Comparison of ENCODE assay signal across 11 cellular contexts in the genomic region with DNA sequence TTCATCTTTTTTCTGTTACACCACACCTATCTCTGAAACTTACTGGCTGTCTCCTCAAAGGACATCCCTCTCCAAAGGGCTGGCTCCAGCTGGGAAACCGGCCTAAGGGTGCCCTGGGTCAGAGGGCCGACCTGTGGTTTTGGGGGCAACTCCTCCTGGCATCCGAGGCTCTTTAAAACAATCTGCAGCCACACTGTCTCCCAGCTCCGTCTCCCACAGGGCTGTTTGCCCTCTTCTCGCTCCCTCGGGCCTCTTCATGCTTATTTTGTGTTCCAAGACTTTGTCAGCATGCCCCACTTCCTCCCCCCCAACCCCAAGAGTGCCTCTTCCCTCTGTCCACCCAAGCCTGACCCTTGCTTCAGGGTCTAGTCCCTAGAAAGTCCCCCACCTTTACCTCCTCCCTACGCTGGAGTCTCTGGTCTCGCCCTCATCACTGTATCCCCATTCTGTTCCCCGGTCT. TPM values are rescaled to one million over a fixed set of nuclear protein-coding genes. Genes with fewer than 3 reads are reported as not detected.
A peak's percentile ranks its signal among the peaks of the same experiment; 100 is the strongest.
DNase-seq lines count a peak whose midpoint lies in the region; ATAC-seq, FAIRE-seq and TF ChIP-seq lines count a peak whose summit lies in the region.
"Had no signal": no experiment of that assay in that cellular context is flagged by ENCODE, and none has a peak within 500 bp of the region (broad histone marks: within the 10 kb centered on the region; RNA-seq: fewer than 3 reads in every experiment).

No MANE protein-coding gene starts in this region.

- no peaks in the 10 kb centered on the region for H3K27me3 Mint-ChIP-seq in activated T-cell treated with anti-CD3 and anti-CD28 coated beads, Interleukin-2, amount 50 U/mL, for 4 hours (ENCODE audit: low read depth)
- peaks cover 26% of the 10 kb centered on the region for H3K27me3 Mint-ChIP-seq in WTC11 (ENCODE audit: low read depth)
- no peaks in the 10 kb centered on the region for H3K27me3 Mint-ChIP-seq in stimulated activated naive CD8-positive, alpha-beta T cell treated with anti-CD3 and anti-CD28 coated beads, Interleukin-15, amount 100 ng/mL, for 72 hours

- H3K27me3 ChIP-seq in HepG2 (ENCODE audit: control insufficient read depth in 1 of 2, insufficient read depth in 2 of 2, low read length in 2 of 2): no peaks in the 10 kb centered on the region
- H3K27me3 ChIP-seq: foreskin keratinocyte had no signal

- no peak for DNase-seq in activated T-cell treated with anti-CD3 and anti-CD28 coated beads, Interleukin-2, amount 50 U/mL, for 4 hours
- no peak for DNase-seq in activated T-cell treated with anti-CD3 and anti-CD28 coated beads, Interleukin-2, amount 50 U/mL, for 1 hour
- DNase-seq in WTC11 (ENCODE audit: low spot score) (no peak), HepG2 (ENCODE audit: low spot score) (no peak), retina (no peak), COLO829 (ENCODE audit: low spot score) (no peak), GM12892 (ENCODE audit: insufficient read length) (no peak)
- no peak for DNase-seq in stimulated activated naive CD8-positive, alpha-beta T cell treated with anti-CD3 and anti-CD28 coated beads, Interleukin-15, amount 100 ng/mL, for 72 hours
- DNase-seq: NCI-H748 treated with DMSO at 0.1 percent for 48 hours had no signal

- no peak for TF ChIP-seq CTCF in WTC11 (IDR thresholded peaks at IDR 0.05)
- no peak for TF ChIP-seq CTCF in HepG2 (CRISPR knock-in tag; IDR thresholded peaks at IDR 0.05)

- no peak overlapping the region for H3K27ac Mint-ChIP-seq in WTC11
- peak overlapping the region; percentile 92 to 97 for H3K27ac Mint-ChIP-seq in stimulated activated naive CD8-positive, alpha-beta T cell treated with anti-CD3 and anti-CD28 coated beads, Interleukin-15, amount 100 ng/mL, for 72 hours

- peaks cover 89% of the 10 kb centered on the region for H3K4me1 ChIP-seq in HepG2 (ENCODE audit: insufficient read depth, low read length)

- WGBS in HepG2 (ENCODE audit: low lambda C conversion rate): under 1% methylated on average over 8 of the region's 9 CpGs

- H3K4me3 Mint-ChIP-seq in activated T-cell treated with anti-CD3 and anti-CD28 coated beads, Interleukin-2, amount 50 U/mL, for 4 hours: peak overlapping the region; percentile 84
- H3K4me3 Mint-ChIP-seq in WTC11: peak overlapping the region; percentile 83
- H3K4me3 Mint-ChIP-seq in stimulated activated naive CD8-positive, alpha-beta T cell treated with anti-CD3 and anti-CD28 coated beads, Interleukin-15, amount 100 ng/mL, for 72 hours: peak overlapping the region; percentile 86 to 96

- H3K9me3 ChIP-seq in HepG2 (ENCODE audit: low read length): no peaks in the 10 kb centered on the region

- no peaks in the 10 kb centered on the region for H3K9me3 Mint-ChIP-seq in activated T-cell treated with anti-CD3 and anti-CD28 coated beads, Interleukin-2, amount 50 U/mL, for 4 hours
- no peaks in the 10 kb centered on the region for H3K9me3 Mint-ChIP-seq in WTC11
- H3K9me3 Mint-ChIP-seq in stimulated activated naive CD8-positive, alpha-beta T cell treated with anti-CD3 and anti-CD28 coated beads, Interleukin-15, amount 100 ng/mL, for 72 hours: no peaks in the 10 kb centered on the region

- no peak for ATAC-seq in activated T-cell treated with anti-CD3 and anti-CD28 coated beads, Interleukin-2, amount 50 U/mL, for 4 hours
- ATAC-seq in WTC11 (no peak), HepG2 (no peak)
- no peak for ATAC-seq in stimulated activated naive CD8-positive, alpha-beta T cell treated with anti-CD3 and anti-CD28 coated beads, Interleukin-15, amount 100 ng/mL, for 72 hours

- no peak for TF ChIP-seq RAD21 in HepG2 (CRISPR knock-in tag; IDR thresholded peaks at IDR 0.05)

- TF ChIP-seq EP300 in HepG2 (IDR thresholded peaks at IDR 0.05; ENCODE audit: low read depth in 2 of 2, low read length in 2 of 2): no peak
- TF ChIP-seq EP300 in HepG2 (CRISPR knock-in tag; IDR thresholded peaks at IDR 0.05; ENCODE audit: borderline replicate concordance): no peak

- no peak overlapping the region for H2AFZ ChIP-seq in HepG2 (ENCODE audit: low read length)

- intact Hi-C loops in HepG2 (cut with micrococcal nuclease; ENCODE audit: unreplicated experiment): loop anchor here (2.0 to 5.0 kb wide), 2 partner anchors 37 to 54 kb away; no protein-coding TSS in a partner anchor

- peak overlapping the region; percentile 59 for H3K27ac ChIP-seq in HepG2 (ENCODE audit: extremely low read length, insufficient read depth, low read length)
- H3K27ac ChIP-seq: foreskin keratinocyte had no signal

- CTCF ChIA-PET in WTC11 (lab: Charles Lee) (interaction anchor here (0.6 to 14.8 kb wide), 18 partner anchors 7 to 240 kb away, joined by 3 to 360 read pairs (median 4); partner anchors contain the start of genes ARID3B, CYP1A1 and SCAMP5), HepG2 (lab: Yijun Ruan, JAX; ENCODE audit: low intra/inter-chr PET ratio, low total read pairs) (no interaction called here)

- H3K36me3 ChIP-seq in HepG2 (replicated peaks in 1 of 2; ENCODE audit: control insufficient read depth in 1 of 2, insufficient read depth in 2 of 2, low read length in 2 of 2): peaks cover 0 to 6% of the 10 kb centered on the region in 2 experiments; a peak in 1 of 5 replicates

- POLR2A ChIA-PET in WTC11 (lab: Charles Lee): interaction anchor here (1.7 kb wide), 1 partner anchor 20 kb away, joined by 5 read pairs; no protein-coding TSS in a partner anchor
- POLR2A ChIA-PET in HepG2 (lab: Yijun Ruan, JAX): interaction anchor here (0.6 to 2.0 kb wide), 10 partner anchors 9 to 588 kb away, joined by 3 to 17 read pairs (median 4); partner anchors contain the start of genes FAM219B and MAN2C1

- FAIRE-seq in HepG2 (lab: Jason Lieb, UNC) (no peak), GM12892 (lab: Jason Lieb, UNC) (no peak)

- H3K4me3 ChIP-seq in HepG2 (replicated peaks in 1 of 3; ENCODE audit: insufficient read depth in 1 of 3, low read depth in 2 of 3, low read length in 3 of 3): peak overlapping the region; percentile 11 to 61 (median 57); a peak in 5 of 6 replicates

- H3K4me1 Mint-ChIP-seq in activated T-cell treated with anti-CD3 and anti-CD28 coated beads, Interleukin-2, amount 50 U/mL, for 4 hours (ENCODE audit: low read depth): peaks cover 77% of the 10 kb centered on the region
- peaks cover 50% of the 10 kb centered on the region for H3K4me1 Mint-ChIP-seq in WTC11
- H3K4me1 Mint-ChIP-seq in stimulated activated naive CD8-positive, alpha-beta T cell treated with anti-CD3 and anti-CD28 coated beads, Interleukin-15, amount 100 ng/mL, for 72 hours: peaks cover 80% of the 10 kb centered on the region

- peak overlapping the region; percentile 3; the same call in 1 of the 2 replicates for H3K9ac ChIP-seq in HepG2 (ENCODE audit: insufficient read depth, low read depth, low read length)

- H3K36me3 Mint-ChIP-seq in activated T-cell treated with anti-CD3 and anti-CD28 coated beads, Interleukin-2, amount 50 U/mL, for 4 hours (ENCODE audit: insufficient read depth): peaks cover 4% of the 10 kb centered on the region
- H3K36me3 Mint-ChIP-seq in WTC11: no peaks in the 10 kb centered on the region

- TF ChIP-seq POLR2A in HepG2 (IDR thresholded peaks at IDR 0.05; ENCODE audit: insufficient read depth in 1 of 2, low read depth in 2 of 2, low read length in 2 of 2): no peak
- TF ChIP-seq POLR2A in GM12892 (IDR thresholded peaks at IDR 0.05; ENCODE audit: low read depth, low read length): no peak

- H4K20me1 ChIP-seq in HepG2 (ENCODE audit: insufficient read depth, low read length): peaks cover 4% of the 10 kb centered on the region

- no TSS peak for BruUV-seq in HepG2 (replicated peaks; lab: Mats Ljungman, UMichigan)

- H3K79me2 ChIP-seq in HepG2 (ENCODE audit: insufficient read depth, low read length): peaks cover 30% of the 10 kb centered on the region

- in situ Hi-C loops in HepG2 (cut with HindIII; ENCODE audit: extremely low pct_ligation_motif_present, low pct_unique_long_range_greater_than_20kb): loop anchor here (10.0 kb wide), 1 partner anchor 236 kb away; the partner anchor contains the start of gene ARID3B

- peak overlapping the region; percentile 97 for H3K4me2 ChIP-seq in HepG2 (ENCODE audit: low read depth, low read length)

RNA-seq across cellular contexts. Expression of gene CSK, which starts 1.3 kb away (rescaled TPM):
- total RNA-seq in activated T-cell treated with anti-CD3 and anti-CD28 coated beads, Interleukin-2, amount 50 U/mL, for 4 hours: 100 to 1,000 TPM; 368 to 412 (median 397) TPM
- 55.1 to 55.9 TPM (median 55.3 TPM) in 3 replicates for total RNA-seq in WTC11 (2021)
- 20.6 and 21.3 TPM in 2 replicates for total RNA-seq in HepG2 (2016; rRNA removed; fragmentation: Illumina TruSeq; extraction: Trizol)
- 8.5 and 9.2 TPM in 2 replicates for total RNA-seq in HepG2 (2016; cell fraction: cytosol; rRNA removed; fragmentation: Illumina TruSeq; extraction: Trizol; ENCODE audit: low read depth)
- total RNA-seq in HepG2 (2016; cell fraction: insoluble cytoplasmic fraction; rRNA removed; fragmentation: Illumina TruSeq; extraction: Trizol): 17.5 and 21.5 TPM in 2 replicates
- 24.6 and 31.5 TPM in 2 replicates for total RNA-seq in HepG2 (2016; cell fraction: membrane; rRNA removed; fragmentation: Illumina TruSeq; extraction: Trizol)
- 22.6 and 23.4 TPM in 2 replicates for total RNA-seq in HepG2 (2016; cell fraction: nucleus; rRNA removed; fragmentation: Illumina TruSeq; extraction: Trizol)
- 12.5 and 18.8 TPM in 2 replicates for polyA plus RNA-seq in HepG2 (2011; rRNA removed)
- polyA plus RNA-seq in HepG2 (2011; cell fraction: cytosol; rRNA removed): 13.9 and 14.0 TPM in 2 replicates
- polyA plus RNA-seq in HepG2 (2011; cell fraction: nucleus; rRNA removed): 67.4 and 72.0 TPM in 2 replicates
- 26.5 and 39.5 TPM in 2 replicates for polyA plus RNA-seq in HepG2 (2012)
- polyA plus RNA-seq in HepG2 (2016; cell fraction: cytosol; fragmentation: Illumina TruSeq; extraction: Trizol; ENCODE audit: low read depth): 10.3 and 12.4 TPM in 2 replicates
- polyA plus RNA-seq in HepG2 (2016; cell fraction: insoluble cytoplasmic fraction; fragmentation: Illumina TruSeq; extraction: Trizol; ENCODE audit: low read depth): 42.9 and 49.6 TPM in 2 replicates
- polyA plus RNA-seq in HepG2 (2016; cell fraction: membrane; fragmentation: Illumina TruSeq; extraction: Trizol; ENCODE audit: low read depth): 24.4 and 34.3 TPM in 2 replicates
- 80.5 and 84.1 TPM in 2 replicates for polyA plus RNA-seq in HepG2 (2016; cell fraction: nucleus; fragmentation: Illumina TruSeq; extraction: Trizol; ENCODE audit: insufficient read depth, low read depth)
- polyA minus RNA-seq in HepG2 (2011; rRNA and poly(A)+ RNA removed; ENCODE audit: low replicate concordance): 34.0 and 51.8 TPM in 2 replicates
- 19.3 and 20.3 TPM in 2 replicates for polyA minus RNA-seq in HepG2 (2011; cell fraction: cytosol; rRNA and poly(A)+ RNA removed)
- 23.4 and 28.1 TPM in 2 replicates for polyA minus RNA-seq in HepG2 (2011; cell fraction: nucleus; rRNA and poly(A)+ RNA removed)
- 114 TPM for polyA plus RNA-seq in GM12892 (2012; ENCODE audit: missing spikeins)

RNA-seq across cellular contexts. Expression of gene CYP1A2, which starts 31.9 kb away (rescaled TPM):
- total RNA-seq in activated T-cell treated with anti-CD3 and anti-CD28 coated beads, Interleukin-2, amount 50 U/mL, for 4 hours: under 1 TPM in 1 of 3 donors, not detected in 2; 0.08 TPM
- 0.07 TPM in 1 of 3 replicates, not detected in the others for total RNA-seq in WTC11 (2021)
- total RNA-seq in HepG2 (2016; rRNA removed; fragmentation: Illumina TruSeq; extraction: Trizol): not detected in 2 replicates
- not detected in 2 replicates for total RNA-seq in HepG2 (2016; cell fraction: cytosol; rRNA removed; fragmentation: Illumina TruSeq; extraction: Trizol; ENCODE audit: low read depth)
- total RNA-seq in HepG2 (2016; cell fraction: insoluble cytoplasmic fraction; rRNA removed; fragmentation: Illumina TruSeq; extraction: Trizol): not detected in 2 replicates
- not detected in 2 replicates for total RNA-seq in HepG2 (2016; cell fraction: membrane; rRNA removed; fragmentation: Illumina TruSeq; extraction: Trizol)
- total RNA-seq in HepG2 (2016; cell fraction: nucleus; rRNA removed; fragmentation: Illumina TruSeq; extraction: Trizol): not detected in 2 replicates
- 0.07 and 0.09 TPM in 2 replicates for polyA plus RNA-seq in HepG2 (2011; rRNA removed)
- polyA plus RNA-seq in HepG2 (2011; cell fraction: cytosol; rRNA removed): 0.03 and 0.13 TPM in 2 replicates
- 0.03 TPM in 1 of 2 replicates, not detected in the other for polyA plus RNA-seq in HepG2 (2011; cell fraction: nucleus; rRNA removed)
- 0.12 and 0.23 TPM in 2 replicates for polyA plus RNA-seq in HepG2 (2012)
- not detected in 2 replicates for polyA plus RNA-seq in HepG2 (2016; cell fraction: cytosol; fragmentation: Illumina TruSeq; extraction: Trizol; ENCODE audit: low read depth)
- not detected in 2 replicates for polyA plus RNA-seq in HepG2 (2016; cell fraction: insoluble cytoplasmic fraction; fragmentation: Illumina TruSeq; extraction: Trizol; ENCODE audit: low read depth)
- polyA plus RNA-seq in HepG2 (2016; cell fraction: membrane; fragmentation: Illumina TruSeq; extraction: Trizol; ENCODE audit: low read depth): not detected in 2 replicates
- polyA plus RNA-seq in HepG2 (2016; cell fraction: nucleus; fragmentation: Illumina TruSeq; extraction: Trizol; ENCODE audit: insufficient read depth, low read depth): not detected in 2 replicates
- polyA minus RNA-seq in HepG2 (2011; rRNA and poly(A)+ RNA removed; ENCODE audit: low replicate concordance): 0.05 TPM in 1 of 2 replicates, not detected in the other
- not detected in 2 replicates for polyA minus RNA-seq in HepG2 (2011; cell fraction: cytosol; rRNA and poly(A)+ RNA removed)
- not detected in 2 replicates for polyA minus RNA-seq in HepG2 (2011; cell fraction: nucleus; rRNA and poly(A)+ RNA removed)
- polyA plus RNA-seq in GM12892 (2012; ENCODE audit: missing spikeins): 0.15 TPM
- polyA plus RNA-seq: foreskin keratinocyte had no signal

RNA-seq across cellular contexts. Expression of gene LMAN1L, which starts 32.1 kb away (rescaled TPM):
- under 1 TPM; 0.30 to 0.55 (median 0.40) TPM for total RNA-seq in activated T-cell treated with anti-CD3 and anti-CD28 coated beads, Interleukin-2, amount 50 U/mL, for 4 hours
- not detected in 3 replicates for total RNA-seq in WTC11 (2021)
- not detected in 2 replicates for total RNA-seq in HepG2 (2016; rRNA removed; fragmentation: Illumina TruSeq; extraction: Trizol)
- total RNA-seq in HepG2 (2016; cell fraction: cytosol; rRNA removed; fragmentation: Illumina TruSeq; extraction: Trizol; ENCODE audit: low read depth): not detected in 2 replicates
- not detected in 2 replicates for total RNA-seq in HepG2 (2016; cell fraction: insoluble cytoplasmic fraction; rRNA removed; fragmentation: Illumina TruSeq; extraction: Trizol)
- total RNA-seq in HepG2 (2016; cell fraction: membrane; rRNA removed; fragmentation: Illumina TruSeq; extraction: Trizol): not detected in 2 replicates
- not detected in 2 replicates for total RNA-seq in HepG2 (2016; cell fraction: nucleus; rRNA removed; fragmentation: Illumina TruSeq; extraction: Trizol)
- not detected in 2 replicates for polyA plus RNA-seq in HepG2 (2011; rRNA removed)
- not detected in 2 replicates for polyA plus RNA-seq in HepG2 (2011; cell fraction: cytosol; rRNA removed)
- polyA plus RNA-seq in HepG2 (2011; cell fraction: nucleus; rRNA removed): 0.17 and 0.26 TPM in 2 replicates
- not detected in 2 replicates for polyA plus RNA-seq in HepG2 (2012)
- not detected in 2 replicates for polyA plus RNA-seq in HepG2 (2016; cell fraction: cytosol; fragmentation: Illumina TruSeq; extraction: Trizol; ENCODE audit: low read depth)
- not detected in 2 replicates for polyA plus RNA-seq in HepG2 (2016; cell fraction: insoluble cytoplasmic fraction; fragmentation: Illumina TruSeq; extraction: Trizol; ENCODE audit: low read depth)
- polyA plus RNA-seq in HepG2 (2016; cell fraction: membrane; fragmentation: Illumina TruSeq; extraction: Trizol; ENCODE audit: low read depth): not detected in 2 replicates
- not detected in 2 replicates for polyA plus RNA-seq in HepG2 (2016; cell fraction: nucleus; fragmentation: Illumina TruSeq; extraction: Trizol; ENCODE audit: insufficient read depth, low read depth)
- polyA minus RNA-seq in HepG2 (2011; rRNA and poly(A)+ RNA removed; ENCODE audit: low replicate concordance): 0.07 TPM in 1 of 2 replicates, not detected in the other
- not detected in 2 replicates for polyA minus RNA-seq in HepG2 (2011; cell fraction: cytosol; rRNA and poly(A)+ RNA removed)
- polyA minus RNA-seq in HepG2 (2011; cell fraction: nucleus; rRNA and poly(A)+ RNA removed): not detected in 2 replicates
- polyA plus RNA-seq in GM12892 (2012; ENCODE audit: missing spikeins): 0.45 TPM
- total RNA-seq: foreskin keratinocyte, mucosa of gallbladder had no signal
- polyA plus RNA-seq: foreskin keratinocyte had no signal

RNA-seq across cellular contexts. Expression of gene CPLX3, which starts 45.9 kb away (rescaled TPM):
- total RNA-seq in activated T-cell treated with anti-CD3 and anti-CD28 coated beads, Interleukin-2, amount 50 U/mL, for 4 hours: under 1 TPM in 2 of 3 donors, not detected in 1; 0.23 to 0.32 TPM
- total RNA-seq in WTC11 (2021) (0.09 to 0.21 TPM (median 0.09 TPM) in 3 replicates), HepG2 (2016; rRNA removed; fragmentation: Illumina TruSeq; extraction: Trizol) (not detected in 2 replicates)
- not detected in 2 replicates for total RNA-seq in HepG2 (2016; cell fraction: cytosol; rRNA removed; fragmentation: Illumina TruSeq; extraction: Trizol; ENCODE audit: low read depth)
- total RNA-seq in HepG2 (2016; cell fraction: insoluble cytoplasmic fraction; rRNA removed; fragmentation: Illumina TruSeq; extraction: Trizol): not detected in 2 replicates
- not detected in 2 replicates for total RNA-seq in HepG2 (2016; cell fraction: membrane; rRNA removed; fragmentation: Illumina TruSeq; extraction: Trizol)
- total RNA-seq in HepG2 (2016; cell fraction: nucleus; rRNA removed; fragmentation: Illumina TruSeq; extraction: Trizol): not detected in 2 replicates
- polyA plus RNA-seq in HepG2 (2011; rRNA removed): not detected in 2 replicates
- not detected in 2 replicates for polyA plus RNA-seq in HepG2 (2011; cell fraction: cytosol; rRNA removed)
- polyA plus RNA-seq in HepG2 (2011; cell fraction: nucleus; rRNA removed): 0.05 TPM in 1 of 2 replicates, not detected in the other
- not detected in 2 replicates for polyA plus RNA-seq in HepG2 (2012)
- polyA plus RNA-seq in HepG2 (2016; cell fraction: cytosol; fragmentation: Illumina TruSeq; extraction: Trizol; ENCODE audit: low read depth): not detected in 2 replicates
- polyA plus RNA-seq in HepG2 (2016; cell fraction: insoluble cytoplasmic fraction; fragmentation: Illumina TruSeq; extraction: Trizol; ENCODE audit: low read depth): not detected in 2 replicates
- polyA plus RNA-seq in HepG2 (2016; cell fraction: membrane; fragmentation: Illumina TruSeq; extraction: Trizol; ENCODE audit: low read depth): not detected in 2 replicates
- not detected in 2 replicates for polyA plus RNA-seq in HepG2 (2016; cell fraction: nucleus; fragmentation: Illumina TruSeq; extraction: Trizol; ENCODE audit: insufficient read depth, low read depth)
- polyA minus RNA-seq in HepG2 (2011; rRNA and poly(A)+ RNA removed; ENCODE audit: low replicate concordance): not detected in 2 replicates
- not detected in 2 replicates for polyA minus RNA-seq in HepG2 (2011; cell fraction: cytosol; rRNA and poly(A)+ RNA removed)
- not detected in 2 replicates for polyA minus RNA-seq in HepG2 (2011; cell fraction: nucleus; rRNA and poly(A)+ RNA removed)
- polyA plus RNA-seq in GM12892 (2012; ENCODE audit: missing spikeins): not detected
- total RNA-seq: foreskin keratinocyte, mucosa of gallbladder had no signal
- polyA plus RNA-seq: foreskin keratinocyte had no signal

RNA-seq across cellular contexts. Expression of gene CYP1A1, which starts 55.2 kb away (rescaled TPM):
- total RNA-seq in activated T-cell treated with anti-CD3 and anti-CD28 coated beads, Interleukin-2, amount 50 U/mL, for 4 hours: under 1 TPM; 0.60 to 0.90 (median 0.76) TPM
- total RNA-seq in WTC11 (2021) (0.21 to 0.26 TPM (median 0.23 TPM) in 3 replicates), HepG2 (2016; rRNA removed; fragmentation: Illumina TruSeq; extraction: Trizol) (4.1 and 7.9 TPM in 2 replicates)
- 1.3 and 1.7 TPM in 2 replicates for total RNA-seq in HepG2 (2016; cell fraction: cytosol; rRNA removed; fragmentation: Illumina TruSeq; extraction: Trizol; ENCODE audit: low read depth)
- 3.5 and 7.6 TPM in 2 replicates for total RNA-seq in HepG2 (2016; cell fraction: insoluble cytoplasmic fraction; rRNA removed; fragmentation: Illumina TruSeq; extraction: Trizol)
- 3.3 and 3.8 TPM in 2 replicates for total RNA-seq in HepG2 (2016; cell fraction: membrane; rRNA removed; fragmentation: Illumina TruSeq; extraction: Trizol)
- 8.5 and 8.7 TPM in 2 replicates for total RNA-seq in HepG2 (2016; cell fraction: nucleus; rRNA removed; fragmentation: Illumina TruSeq; extraction: Trizol)
- 8.0 and 11.0 TPM in 2 replicates for polyA plus RNA-seq in HepG2 (2011; rRNA removed)
- 7.0 and 10.8 TPM in 2 replicates for polyA plus RNA-seq in HepG2 (2011; cell fraction: cytosol; rRNA removed)
- polyA plus RNA-seq in HepG2 (2011; cell fraction: nucleus; rRNA removed): 8.4 and 11.9 TPM in 2 replicates
- polyA plus RNA-seq in HepG2 (2012): 7.0 and 9.5 TPM in 2 replicates
- 1.2 TPM in 2 replicates for polyA plus RNA-seq in HepG2 (2016; cell fraction: cytosol; fragmentation: Illumina TruSeq; extraction: Trizol; ENCODE audit: low read depth)
- polyA plus RNA-seq in HepG2 (2016; cell fraction: insoluble cytoplasmic fraction; fragmentation: Illumina TruSeq; extraction: Trizol; ENCODE audit: low read depth): 3.4 and 3.6 TPM in 2 replicates
- 1.9 and 2.1 TPM in 2 replicates for polyA plus RNA-seq in HepG2 (2016; cell fraction: membrane; fragmentation: Illumina TruSeq; extraction: Trizol; ENCODE audit: low read depth)
- 13.4 and 14.2 TPM in 2 replicates for polyA plus RNA-seq in HepG2 (2016; cell fraction: nucleus; fragmentation: Illumina TruSeq; extraction: Trizol; ENCODE audit: insufficient read depth, low read depth)
- 2.4 and 6.8 TPM in 2 replicates for polyA minus RNA-seq in HepG2 (2011; rRNA and poly(A)+ RNA removed; ENCODE audit: low replicate concordance)
- 2.5 and 7.8 TPM in 2 replicates for polyA minus RNA-seq in HepG2 (2011; cell fraction: cytosol; rRNA and poly(A)+ RNA removed)
- 1.9 and 5.3 TPM in 2 replicates for polyA minus RNA-seq in HepG2 (2011; cell fraction: nucleus; rRNA and poly(A)+ RNA removed)
- polyA plus RNA-seq in GM12892 (2012; ENCODE audit: missing spikeins): 1.6 TPM
